In the genomic region with DNA sequence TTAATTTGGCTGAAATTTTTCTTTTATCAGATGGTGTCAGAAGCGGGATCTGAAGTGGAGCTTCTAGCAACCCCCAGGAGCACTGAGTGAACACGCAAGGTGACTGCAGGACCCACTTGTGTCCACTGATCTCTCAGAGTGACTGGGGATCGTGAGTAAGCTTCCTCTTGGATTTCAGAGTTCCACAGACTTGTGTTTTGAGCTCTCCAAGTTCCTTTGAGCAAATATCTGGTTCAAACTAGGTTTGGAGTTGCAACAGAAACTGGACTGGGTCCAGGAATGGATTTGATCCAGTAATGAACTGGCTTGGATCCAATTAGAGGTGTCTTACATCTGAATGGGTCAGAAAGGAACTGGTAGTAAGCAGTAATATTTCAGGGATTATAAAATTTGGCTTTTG, we compare ENCODE assay signal across 1 cellular context.
TF ChIP-seq lines count a peak whose summit lies in the region.

No MANE protein-coding gene starts in this region.

TF ChIP-seq in IMR-90, 13 proteins besides CTCF, POLR2A, EP300 and RAD21:
- TF ChIP-seq RCOR1 (IDR thresholded peaks at IDR 0.05; ENCODE audit: insufficient replicate concordance, low read length), result no peak
- TF ChIP-seq, protein P1, sequence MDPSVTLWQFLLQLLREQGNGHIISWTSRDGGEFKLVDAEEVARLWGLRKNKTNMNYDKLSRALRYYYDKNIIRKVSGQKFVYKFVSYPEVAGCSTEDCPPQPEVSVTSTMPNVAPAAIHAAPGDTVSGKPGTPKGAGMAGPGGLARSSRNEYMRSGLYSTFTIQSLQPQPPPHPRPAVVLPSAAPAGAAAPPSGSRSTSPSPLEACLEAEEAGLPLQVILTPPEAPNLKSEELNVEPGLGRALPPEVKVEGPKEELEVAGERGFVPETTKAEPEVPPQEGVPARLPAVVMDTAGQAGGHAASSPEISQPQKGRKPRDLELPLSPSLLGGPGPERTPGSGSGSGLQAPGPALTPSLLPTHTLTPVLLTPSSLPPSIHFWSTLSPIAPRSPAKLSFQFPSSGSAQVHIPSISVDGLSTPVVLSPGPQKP (IDR thresholded peaks at IDR 0.05; ENCODE audit: borderline replicate concordance, low read depth, low read length), result no peak
- no peak for TF ChIP-seq NFE2L2 (IDR thresholded peaks at IDR 0.05; ENCODE audit: low read depth, low read length)
- no peak for TF ChIP-seq MAZ (IDR thresholded peaks at IDR 0.05; ENCODE audit: borderline replicate concordance, low read depth, low read length)
- TF ChIP-seq MXI1 (IDR thresholded peaks at IDR 0.05; ENCODE audit: borderline replicate concordance, low read depth, low read length), result no peak
- TF ChIP-seq, protein P2, sequence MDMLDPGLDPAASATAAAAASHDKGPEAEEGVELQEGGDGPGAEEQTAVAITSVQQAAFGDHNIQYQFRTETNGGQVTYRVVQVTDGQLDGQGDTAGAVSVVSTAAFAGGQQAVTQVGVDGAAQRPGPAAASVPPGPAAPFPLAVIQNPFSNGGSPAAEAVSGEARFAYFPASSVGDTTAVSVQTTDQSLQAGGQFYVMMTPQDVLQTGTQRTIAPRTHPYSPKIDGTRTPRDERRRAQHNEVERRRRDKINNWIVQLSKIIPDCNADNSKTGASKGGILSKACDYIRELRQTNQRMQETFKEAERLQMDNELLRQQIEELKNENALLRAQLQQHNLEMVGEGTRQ (IDR thresholded peaks at IDR 0.05; ENCODE audit: low read depth, low read length), result no peak
- no peak for TF ChIP-seq RFX5 (IDR thresholded peaks at IDR 0.05; ENCODE audit: low read depth, low read length)
- TF ChIP-seq CEBPB (IDR thresholded peaks at IDR 0.05; ENCODE audit: low read depth, low read length), result no peak
- TF ChIP-seq SMC3 (IDR thresholded peaks at IDR 0.05; ENCODE audit: low read depth, low read length), result no peak
- no peak for TF ChIP-seq MAFK (IDR thresholded peaks at IDR 0.05; ENCODE audit: low read depth, low read length)
- TF ChIP-seq FOS (IDR thresholded peaks at IDR 0.05; ENCODE audit: low read depth, low read length), result no peak
- TF ChIP-seq BHLHE40 (IDR thresholded peaks at IDR 0.05; ENCODE audit: low read depth, low read length), result no peak
